Comparison of ENCODE assay signal across 8 cellular contexts in the genomic region with DNA sequence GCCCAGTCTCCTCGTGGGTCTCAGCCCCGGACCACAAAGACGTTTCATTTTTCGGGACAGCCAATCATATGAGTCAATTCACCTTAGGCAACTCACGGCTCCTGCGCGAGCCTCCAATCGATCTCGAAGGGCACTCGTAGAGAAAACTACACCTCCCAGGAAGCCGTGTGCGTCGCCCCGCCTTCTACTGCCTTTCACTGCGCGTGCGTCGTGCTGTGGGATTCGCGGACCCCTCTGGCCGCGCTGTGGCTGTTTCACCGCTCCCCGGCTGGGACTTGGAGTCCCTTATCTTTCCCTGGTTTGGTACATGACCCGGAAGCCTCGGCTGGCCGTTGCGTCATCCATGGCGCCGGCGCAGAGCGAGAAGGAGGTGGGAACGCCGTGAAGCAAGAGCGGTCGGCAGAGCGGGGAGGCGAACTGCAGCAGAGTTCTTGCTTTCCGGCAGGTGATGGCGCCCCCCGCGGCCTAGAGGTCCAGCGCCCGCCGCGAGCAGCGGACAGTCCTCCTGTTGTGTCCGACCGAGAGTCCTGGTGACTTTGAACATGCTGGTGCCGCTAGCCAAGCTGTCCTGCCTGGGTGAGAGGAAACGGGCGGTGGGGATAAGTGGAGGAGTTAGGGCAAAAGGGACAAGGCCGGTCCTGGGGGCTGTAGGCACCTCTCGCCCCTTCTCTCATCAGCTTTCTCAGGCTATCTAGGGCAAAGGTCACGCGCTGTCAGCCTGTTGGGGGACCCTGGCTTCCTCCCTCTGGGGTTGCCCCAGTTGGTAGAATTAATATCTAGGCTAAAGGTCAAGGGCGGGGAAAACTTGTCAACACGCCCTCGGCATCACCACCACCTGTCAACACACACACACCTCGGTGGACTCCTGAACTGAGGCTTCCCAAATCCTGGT. TPM values are rescaled to one million over a fixed set of nuclear protein-coding genes. Genes with fewer than 3 reads are reported as not detected.
DNase-seq lines count a peak whose midpoint lies in the region; ATAC-seq and TF ChIP-seq lines count a peak whose summit lies in the region.

TSS of gene ETFDH (plus strand) at position 382 of the 892 bp plus-strand sequence. CDS start at position 543, 161 bp downstream.

- dilution Hi-C loops in mammary epithelial cell (cut with HindIII; ENCODE audit: low sequenced_read_pairs): no loop called here

- H3K4me2 ChIP-seq in mammary epithelial cell (ENCODE audit: insufficient read depth, low read depth, low read length): peak within 1 kb of the TSS; percentile 88

- TSS peak; percentile 52 for BruUV-seq in mammary epithelial cell (replicated peaks; lab: Mats Ljungman, UMichigan)

- CTCF ChIA-PET in mammary epithelial cell (lab: Charles Lee; ENCODE audit: low non-redundant PET): no interaction called here

- in situ Hi-C loops in mammary epithelial cell (cut with MboI; ENCODE audit: low sequenced_read_pairs in 2 of 2): no loop called here

- H3K4me1 ChIP-seq in mammary epithelial cell (ENCODE audit: insufficient read depth, low read length) (peaks cover 14% of the 10 kb centered on the region), skeletal muscle tissue (ENCODE audit: control insufficient read depth in 3 of 3, insufficient read depth in 3 of 3, low read length in 3 of 3) (peaks cover 11 to 21% (median 12%) of the 10 kb centered on the region in 3 donors)

- ATAC-seq in GM18873 (IDR thresholded peaks at IDR 0.05; ENCODE audit: low FRiP score, unreplicated experiment) (peak; percentile 90), HG03139 (IDR thresholded peaks at IDR 0.05; ENCODE audit: unreplicated experiment) (peak; percentile 86)

- H4K20me1 ChIP-seq in mammary epithelial cell (ENCODE audit: insufficient read depth, low read length): no peaks in the 10 kb centered on the region

- peak within 1 kb of the TSS; percentile 98 for H2AFZ ChIP-seq in mammary epithelial cell (ENCODE audit: low read depth, low read length)

- H3K79me2 ChIP-seq in mammary epithelial cell (ENCODE audit: insufficient read depth, low read length): peaks cover 41% of the 10 kb centered on the region

- peak within 1 kb of the TSS; percentile 95 for H3K27ac ChIP-seq in WERI-Rb-1
- peak within 1 kb of the TSS; percentile 82 for H3K27ac ChIP-seq in mammary epithelial cell (ENCODE audit: insufficient read depth, low read depth, low read length)
- H3K27ac ChIP-seq in skeletal muscle tissue (ENCODE audit: low read depth, low read length): peak within 1 kb of the TSS; percentile 99

- no peaks in the 10 kb centered on the region for H3K27me3 ChIP-seq in WERI-Rb-1 (ENCODE audit: insufficient read depth, low read depth, severe bottlenecking)
- H3K27me3 ChIP-seq in mammary epithelial cell (ENCODE audit: insufficient read depth, low read length): no peaks in the 10 kb centered on the region
- no peaks in the 10 kb centered on the region for H3K27me3 ChIP-seq in skeletal muscle tissue (ENCODE audit: control insufficient read depth in 3 of 3, insufficient read depth in 3 of 3, low read length in 3 of 3)

- H3K36me3 ChIP-seq in WERI-Rb-1 (peaks cover 27% of the 10 kb centered on the region), mammary epithelial cell (ENCODE audit: insufficient read depth, low read length) (no peaks in the 10 kb centered on the region), skeletal muscle tissue (ENCODE audit: control insufficient read depth in 3 of 3, insufficient read depth in 3 of 3, low read length in 3 of 3) (peaks cover 0 to 1% (median 0%) of the 10 kb centered on the region in 3 donors)

- H3K4me3 ChIP-seq in WERI-Rb-1 (ENCODE audit: low read depth, low read length): peak within 1 kb of the TSS; percentile 77
- peak within 1 kb of the TSS; percentile 70 to 90 (median 76) for H3K4me3 ChIP-seq in mammary epithelial cell (replicated peaks in 1 of 3; ENCODE audit: insufficient read depth in 1 of 3, low read depth in 2 of 3, low read length in 3 of 3)
- peak within 1 kb of the TSS; percentile 81 for H3K4me3 ChIP-seq in iPS-18c (ENCODE audit: insufficient read depth, low read depth, low read length)
- peak within 1 kb of the TSS; percentile 94 to 98 (median 97) for H3K4me3 ChIP-seq in skeletal muscle tissue (ENCODE audit: low read length in 3 of 3)

- TF ChIP-seq CTCF in WERI-Rb-1 (IDR thresholded peaks at IDR 0.05; ENCODE audit: low read depth, low read length): peak; percentile 90
- TF ChIP-seq CTCF in mammary epithelial cell (conservative IDR thresholded peaks at IDR 0.05 in 1 of 2, IDR thresholded peaks at IDR 0.05 in 1 of 2; ENCODE audit: extremely low read depth in 1 of 2, insufficient read depth in 1 of 2, low read depth in 1 of 2, low read length in 2 of 2): peak; percentile 43 to 66

- intact Hi-C loops in mammary epithelial cell (cut with micrococcal nuclease): loop anchor here (1.0 to 5.0 kb wide), 2 partner anchors 51 to 775 kb away; partner anchors contain the start of gene PPID

- H3K9ac ChIP-seq in mammary epithelial cell (ENCODE audit: insufficient read depth, low read length) (peak within 1 kb of the TSS; percentile 85), skeletal muscle tissue (ENCODE audit: low read depth in 1 of 3, low read length in 3 of 3) (peak within 1 kb of the TSS; percentile 96 to 100 (median 97))

- DNase-seq in AG08395 (ENCODE audit: low spot score): peak; percentile 98
- peak; percentile 84 for DNase-seq in NCI-H2196 treated with DMSO at 0.1 percent for 48 hours (lab: John Stamatoyannopoulos, UW; ENCODE audit: unreplicated experiment)
- peak; percentile 100 for DNase-seq in WERI-Rb-1
- DNase-seq in mammary epithelial cell: peak; percentile 100

- WGBS in mammary epithelial cell (ENCODE audit: low coverage, missing lambda C conversion rate): 5% methylated on average over 10 of the region's 60 CpGs

- no peaks in the 10 kb centered on the region for H3K9me3 ChIP-seq in WERI-Rb-1 (ENCODE audit: severe bottlenecking)
- no peaks in the 10 kb centered on the region for H3K9me3 ChIP-seq in mammary epithelial cell (replicated peaks; ENCODE audit: insufficient read depth, low read length)
- H3K9me3 ChIP-seq in iPS-18c (ENCODE audit: control insufficient read depth, insufficient read depth, low read length): no peaks in the 10 kb centered on the region
- no peaks in the 10 kb centered on the region for H3K9me3 ChIP-seq in skeletal muscle tissue (ENCODE audit: control insufficient read depth in 3 of 3, low read length in 3 of 3)

RNA-seq across cellular contexts. Expression of gene ETFDH, which starts in this region (rescaled TPM):
- total RNA-seq in mammary epithelial cell: 10 to 100 TPM; 18.1 to 22.8 TPM
- 12.5 TPM for polyA plus RNA-seq in mammary epithelial cell
- 47.9 TPM for polyA minus RNA-seq in mammary epithelial cell
- 23.0 TPM for total RNA-seq in skeletal muscle tissue

Comparison
In these comparisons a context has a peak if more than half of its experiments do, and no peak if none do; other contexts are left out.
1. Peak in every context shown above with its lines: DNase-seq, ATAC-seq, H3K4me3 ChIP-seq and H3K27ac ChIP-seq.